9 cellular contexts compared by ENCODE assay signal in the genomic region with DNA sequence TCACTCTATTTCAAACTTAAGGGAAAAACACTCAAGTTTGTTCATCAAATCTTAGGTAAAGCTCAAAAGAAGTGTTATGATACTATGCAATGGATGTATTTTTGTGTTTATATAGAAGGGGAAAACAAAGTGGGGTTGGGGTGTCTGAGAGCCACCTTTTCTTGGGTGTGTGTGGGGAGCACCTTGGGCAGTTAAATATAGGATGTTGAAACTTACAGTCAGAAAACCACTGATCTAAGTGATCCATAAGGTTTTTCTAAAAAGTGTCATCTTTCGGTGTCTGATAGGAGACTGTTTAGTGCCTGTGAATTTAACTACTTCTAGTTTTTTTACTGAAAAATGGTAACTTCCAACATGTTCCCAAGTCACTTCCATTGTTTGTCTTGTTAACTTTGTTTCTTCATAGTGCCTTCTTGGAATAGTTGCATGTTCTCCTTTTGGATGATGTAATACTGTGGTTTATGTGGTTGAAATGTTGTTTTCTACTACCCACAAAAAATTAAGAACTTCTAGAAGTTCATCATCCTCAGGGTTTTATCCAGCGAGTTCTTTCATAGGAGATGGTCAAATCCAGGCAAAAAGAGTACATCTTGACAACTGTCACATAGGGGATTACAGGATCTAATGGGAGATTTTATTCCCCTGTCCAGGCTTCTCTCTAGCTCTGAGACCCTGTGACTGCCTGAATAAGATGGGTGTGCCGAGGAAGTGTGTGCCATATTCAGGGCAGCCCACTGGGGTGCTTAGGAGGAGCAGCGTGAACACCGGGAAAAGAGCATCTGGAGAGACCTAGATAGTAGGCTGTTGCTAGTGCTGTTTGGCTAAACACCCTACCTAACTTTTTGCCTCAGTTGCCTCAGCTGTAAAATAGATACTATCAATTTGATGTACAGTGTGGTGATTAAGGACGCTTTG. TPM values are rescaled to one million over a fixed set of nuclear protein-coding genes. Genes with fewer than 3 reads are reported as not detected.
DNase-seq lines count a peak whose midpoint lies in the region; ATAC-seq and TF ChIP-seq lines count a peak whose summit lies in the region.
"Had no signal": no experiment of that assay in that cellular context is flagged by ENCODE, and none has a peak within 500 bp of the region (broad histone marks: within the 10 kb centered on the region; RNA-seq: fewer than 3 reads in every experiment).

No MANE protein-coding gene starts in this region.

- peaks cover 24% of the 10 kb centered on the region for H3K36me3 Mint-ChIP-seq in memory B cell

- H3K27me3 Mint-ChIP-seq in memory B cell = no peaks in the 10 kb centered on the region
- H3K27me3 Mint-ChIP-seq: naive B cell had no signal

- WGBS in ovary, 3 donors = 78 to 82% (median 81%) methylated on average over 6 of the region's 6 CpGs

- H3K27me3 ChIP-seq in ascending aorta (no peaks in the 10 kb centered on the region), ovary (no peaks in the 10 kb centered on the region)

- DNase-seq in AG09319 (ENCODE audit: extremely low read depth, low read depth) (peak; percentile 78), HS-5 (ENCODE audit: low read depth) (peak; percentile 60), ascending aorta (ENCODE audit: low spot score in 2 of 2) (no peak), memory B cell (ENCODE audit: low spot score in 2 of 2) (no peak), ovary (no peak), GM19240 (ENCODE audit: insufficient read length, low spot score) (no peak), omental fat pad (ENCODE audit: low spot score) (no peak)
- DNase-seq: naive B cell had no signal

- peaks cover 1% of the 10 kb centered on the region for H3K9me3 Mint-ChIP-seq in memory B cell

- ATAC-seq in memory B cell (ENCODE audit: low read depth) = no peak
- no peak for ATAC-seq in GM21723 (IDR thresholded peaks at IDR 0.05; ENCODE audit: unreplicated experiment)
- no peak for ATAC-seq in omental fat pad (ENCODE audit: low FRiP score)

- TF ChIP-seq CTCF in AG09319 (IDR thresholded peaks at IDR 0.05; ENCODE audit: low read depth, low read length) (no peak), ascending aorta (IDR thresholded peaks at IDR 0.05) (no peak), ovary (IDR thresholded peaks at IDR 0.05) (no peak), omental fat pad (IDR thresholded peaks at IDR 0.05) (no peak)

- intact Hi-C loops in ascending aorta (cut with DNase I) = loop anchor here (5.0 kb wide), 2 partner anchors 33 to 47 kb away; partner anchors contain the start of gene CAB39
- intact Hi-C loops in ovary (cut with DNase I) = no loop called here

- H3K4me1 ChIP-seq in ascending aorta (peaks cover 10 to 32% of the 10 kb centered on the region in 2 donors), ovary (ENCODE audit: insufficient read depth) (peaks cover 6% of the 10 kb centered on the region)

- TF ChIP-seq EP300 in ovary (IDR thresholded peaks at IDR 0.05) = no peak

- peaks cover 38% of the 10 kb centered on the region for H3K4me1 Mint-ChIP-seq in memory B cell

- peak overlapping the region; percentile 62 to 70 for H3K27ac ChIP-seq in ascending aorta
- no peak overlapping the region for H3K27ac ChIP-seq in ovary

- H3K4me3 ChIP-seq in ascending aorta (no peak overlapping the region), ovary (no peak overlapping the region)

- H3K4me3 Mint-ChIP-seq in memory B cell = no peak overlapping the region
- H3K4me3 Mint-ChIP-seq: naive B cell had no signal

- H3K36me3 ChIP-seq in ascending aorta (peaks cover 16 to 26% of the 10 kb centered on the region in 2 donors), ovary (no peaks in the 10 kb centered on the region)

- no peak for TF ChIP-seq POLR2A in ovary (IDR thresholded peaks at IDR 0.05)

- H3K9me3 ChIP-seq in ascending aorta (no peaks in the 10 kb centered on the region), ovary (no peaks in the 10 kb centered on the region)

- peak overlapping the region; percentile 83 for H3K27ac Mint-ChIP-seq in memory B cell

RNA-seq across cellular contexts. Expression of gene CAB39, which starts 46.2 kb away (rescaled TPM):
- total RNA-seq in ascending aorta (62.9 TPM), ovary (10 to 100 TPM; 39.6 to 64.4 (median 52.0) TPM), omental fat pad (100 to 1,000 TPM in 1 of 4 donors, 10 to 100 TPM in 3; 61.2 to 110 (median 90.3) TPM)
- polyA plus RNA-seq in ovary = 10 to 100 TPM; 24.8 to 42.7 TPM

Comparison
In these comparisons a context has a peak if more than half of its experiments do, and no peak if none do; other contexts are left out.
1. DNase-seq: peak in AG09319 (single experiment) and HS-5 (single experiment); none in ascending aorta (0 of 2), memory B cell (0 of 2), ovary (0 of 5), GM19240 (single experiment) and omental fat pad (single experiment).
2. H3K27ac ChIP-seq: peak in ascending aorta (2 of 2); none in ovary (0 of 2).